ENCODE assay signal across 1 cellular context in the genomic region with DNA sequence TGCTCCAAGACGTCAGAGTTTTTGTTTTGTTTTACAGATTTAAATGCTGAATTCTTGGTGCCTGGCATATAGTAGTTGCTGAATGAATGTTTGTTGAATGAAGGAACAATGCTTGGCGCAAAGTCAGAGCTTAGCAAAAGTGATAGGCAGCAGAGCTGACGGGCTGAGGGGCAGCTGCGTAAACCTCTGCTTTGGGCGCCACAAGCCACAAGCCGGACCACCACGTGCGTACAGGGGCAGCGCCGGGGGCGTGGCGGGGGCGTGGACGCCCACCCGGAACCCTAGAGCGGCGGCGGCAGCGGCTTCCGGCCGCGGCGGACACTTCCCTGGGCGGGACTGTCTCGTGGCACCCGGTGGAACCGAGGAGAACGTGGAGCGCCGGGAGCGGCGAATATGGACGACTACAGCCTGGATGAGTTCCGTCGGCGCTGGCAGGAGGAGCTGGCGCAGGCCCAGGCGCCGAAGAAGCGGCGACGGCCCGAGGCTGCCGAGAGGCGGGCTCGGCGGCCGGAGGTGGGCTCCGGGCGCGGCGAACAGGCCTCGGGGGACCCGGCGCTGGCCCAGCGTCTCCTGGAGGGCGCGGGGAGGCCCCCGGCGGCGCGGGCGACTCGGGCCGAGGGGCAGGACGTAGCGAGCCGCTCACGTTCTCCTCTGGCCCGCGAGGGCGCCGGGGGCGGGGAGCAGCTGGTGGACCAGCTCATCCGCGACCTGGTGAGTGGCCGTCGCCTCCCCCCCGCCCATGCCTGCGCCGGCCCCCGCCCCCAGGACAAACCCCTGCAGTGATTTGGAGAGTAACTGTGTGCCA.
TF ChIP-seq lines count a peak whose summit lies in the region.

A gene with protein sequence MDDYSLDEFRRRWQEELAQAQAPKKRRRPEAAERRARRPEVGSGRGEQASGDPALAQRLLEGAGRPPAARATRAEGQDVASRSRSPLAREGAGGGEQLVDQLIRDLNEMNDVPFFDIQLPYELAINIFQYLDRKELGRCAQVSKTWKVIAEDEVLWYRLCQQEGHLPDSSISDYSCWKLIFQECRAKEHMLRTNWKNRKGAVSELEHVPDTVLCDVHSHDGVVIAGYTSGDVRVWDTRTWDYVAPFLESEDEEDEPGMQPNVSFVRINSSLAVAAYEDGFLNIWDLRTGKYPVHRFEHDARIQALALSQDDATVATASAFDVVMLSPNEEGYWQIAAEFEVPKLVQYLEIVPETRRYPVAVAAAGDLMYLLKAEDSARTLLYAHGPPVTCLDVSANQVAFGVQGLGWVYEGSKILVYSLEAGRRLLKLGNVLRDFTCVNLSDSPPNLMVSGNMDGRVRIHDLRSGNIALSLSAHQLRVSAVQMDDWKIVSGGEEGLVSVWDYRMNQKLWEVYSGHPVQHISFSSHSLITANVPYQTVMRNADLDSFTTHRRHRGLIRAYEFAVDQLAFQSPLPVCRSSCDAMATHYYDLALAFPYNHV (plus strand): TSS at position 306 of the 805 bp plus-strand sequence. CDS start 88 bp downstream, at position 394.

TF ChIP-seq in HepG2, 621 proteins besides CTCF, POLR2A, EP300 and RAD21 (continued from another document and continues in another):
- TF ChIP-seq, protein P1, sequence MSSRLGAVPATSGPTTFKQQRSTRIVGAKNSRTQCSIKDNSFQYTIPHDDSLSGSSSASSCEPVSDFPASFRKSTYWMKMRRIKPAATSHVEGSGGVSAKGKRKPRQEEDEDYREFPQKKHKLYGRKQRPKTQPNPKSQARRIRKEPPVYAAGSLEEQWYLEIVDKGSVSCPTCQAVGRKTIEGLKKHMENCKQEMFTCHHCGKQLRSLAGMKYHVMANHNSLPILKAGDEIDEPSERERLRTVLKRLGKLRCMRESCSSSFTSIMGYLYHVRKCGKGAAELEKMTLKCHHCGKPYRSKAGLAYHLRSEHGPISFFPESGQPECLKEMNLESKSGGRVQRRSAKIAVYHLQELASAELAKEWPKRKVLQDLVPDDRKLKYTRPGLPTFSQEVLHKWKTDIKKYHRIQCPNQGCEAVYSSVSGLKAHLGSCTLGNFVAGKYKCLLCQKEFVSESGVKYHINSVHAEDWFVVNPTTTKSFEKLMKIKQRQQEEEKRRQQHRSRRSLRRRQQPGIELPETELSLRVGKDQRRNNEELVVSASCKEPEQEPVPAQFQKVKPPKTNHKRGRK (CRISPR knock-in tag; IDR thresholded peaks at IDR 0.05): 0 out of 2 replicates have a peak, but pooled peaks have one; percentile 57
- 0 out of 2 replicates have a peak, but pooled peaks have one; percentile 79 for TF ChIP-seq ZNF605 (CRISPR knock-in tag; IDR thresholded peaks at IDR 0.05)
- TF ChIP-seq HNRNPH1 (optimal IDR thresholded peaks at IDR 0.05; ENCODE audit: low read depth, low read length): no peak
- TF ChIP-seq, protein P2, sequence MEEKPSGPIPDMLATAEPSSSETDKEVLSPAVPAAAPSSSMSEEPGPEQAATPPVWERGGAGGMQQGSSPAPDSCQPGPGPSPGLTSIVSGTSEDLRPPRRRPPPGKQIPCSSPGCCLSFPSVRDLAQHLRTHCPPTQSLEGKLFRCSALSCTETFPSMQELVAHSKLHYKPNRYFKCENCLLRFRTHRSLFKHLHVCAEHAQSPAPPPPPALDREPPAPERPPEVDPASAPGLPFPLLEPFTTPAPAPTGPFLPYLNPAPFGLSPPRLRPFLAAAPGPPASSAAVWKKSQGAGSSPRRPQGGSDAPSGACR (CRISPR knock-in tag; IDR thresholded peaks at IDR 0.05): peak; percentile 62; the same call in 1 of the 2 replicates
- TF ChIP-seq, protein P3, sequence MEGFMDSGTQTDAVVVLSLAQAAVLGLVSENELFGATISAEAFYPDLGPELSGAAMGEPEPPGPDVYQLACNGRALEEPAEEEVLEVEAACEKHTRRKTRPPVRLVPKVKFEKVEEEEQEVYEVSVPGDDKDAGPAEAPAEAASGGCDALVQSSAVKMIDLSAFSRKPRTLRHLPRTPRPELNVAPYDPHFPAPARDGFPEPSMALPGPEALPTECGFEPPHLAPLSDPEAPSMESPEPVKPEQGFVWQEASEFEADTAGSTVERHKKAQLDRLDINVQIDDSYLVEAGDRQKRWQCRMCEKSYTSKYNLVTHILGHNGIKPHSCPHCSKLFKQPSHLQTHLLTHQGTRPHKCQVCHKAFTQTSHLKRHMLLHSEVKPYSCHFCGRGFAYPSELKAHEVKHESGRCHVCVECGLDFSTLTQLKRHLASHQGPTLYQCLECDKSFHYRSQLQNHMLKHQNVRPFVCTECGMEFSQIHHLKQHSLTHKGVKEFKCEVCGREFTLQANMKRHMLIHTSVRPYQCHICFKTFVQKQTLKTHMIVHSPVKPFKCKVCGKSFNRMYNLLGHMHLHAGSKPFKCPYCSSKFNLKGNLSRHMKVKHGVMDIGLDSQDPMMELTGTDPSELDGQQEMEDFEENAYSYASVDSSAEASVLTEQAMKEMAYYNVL (CRISPR knock-in tag; IDR thresholded peaks at IDR 0.05; ENCODE audit: borderline replicate concordance): no peak; the same call in 1 of the 2 replicates
- TF ChIP-seq, protein P4, sequence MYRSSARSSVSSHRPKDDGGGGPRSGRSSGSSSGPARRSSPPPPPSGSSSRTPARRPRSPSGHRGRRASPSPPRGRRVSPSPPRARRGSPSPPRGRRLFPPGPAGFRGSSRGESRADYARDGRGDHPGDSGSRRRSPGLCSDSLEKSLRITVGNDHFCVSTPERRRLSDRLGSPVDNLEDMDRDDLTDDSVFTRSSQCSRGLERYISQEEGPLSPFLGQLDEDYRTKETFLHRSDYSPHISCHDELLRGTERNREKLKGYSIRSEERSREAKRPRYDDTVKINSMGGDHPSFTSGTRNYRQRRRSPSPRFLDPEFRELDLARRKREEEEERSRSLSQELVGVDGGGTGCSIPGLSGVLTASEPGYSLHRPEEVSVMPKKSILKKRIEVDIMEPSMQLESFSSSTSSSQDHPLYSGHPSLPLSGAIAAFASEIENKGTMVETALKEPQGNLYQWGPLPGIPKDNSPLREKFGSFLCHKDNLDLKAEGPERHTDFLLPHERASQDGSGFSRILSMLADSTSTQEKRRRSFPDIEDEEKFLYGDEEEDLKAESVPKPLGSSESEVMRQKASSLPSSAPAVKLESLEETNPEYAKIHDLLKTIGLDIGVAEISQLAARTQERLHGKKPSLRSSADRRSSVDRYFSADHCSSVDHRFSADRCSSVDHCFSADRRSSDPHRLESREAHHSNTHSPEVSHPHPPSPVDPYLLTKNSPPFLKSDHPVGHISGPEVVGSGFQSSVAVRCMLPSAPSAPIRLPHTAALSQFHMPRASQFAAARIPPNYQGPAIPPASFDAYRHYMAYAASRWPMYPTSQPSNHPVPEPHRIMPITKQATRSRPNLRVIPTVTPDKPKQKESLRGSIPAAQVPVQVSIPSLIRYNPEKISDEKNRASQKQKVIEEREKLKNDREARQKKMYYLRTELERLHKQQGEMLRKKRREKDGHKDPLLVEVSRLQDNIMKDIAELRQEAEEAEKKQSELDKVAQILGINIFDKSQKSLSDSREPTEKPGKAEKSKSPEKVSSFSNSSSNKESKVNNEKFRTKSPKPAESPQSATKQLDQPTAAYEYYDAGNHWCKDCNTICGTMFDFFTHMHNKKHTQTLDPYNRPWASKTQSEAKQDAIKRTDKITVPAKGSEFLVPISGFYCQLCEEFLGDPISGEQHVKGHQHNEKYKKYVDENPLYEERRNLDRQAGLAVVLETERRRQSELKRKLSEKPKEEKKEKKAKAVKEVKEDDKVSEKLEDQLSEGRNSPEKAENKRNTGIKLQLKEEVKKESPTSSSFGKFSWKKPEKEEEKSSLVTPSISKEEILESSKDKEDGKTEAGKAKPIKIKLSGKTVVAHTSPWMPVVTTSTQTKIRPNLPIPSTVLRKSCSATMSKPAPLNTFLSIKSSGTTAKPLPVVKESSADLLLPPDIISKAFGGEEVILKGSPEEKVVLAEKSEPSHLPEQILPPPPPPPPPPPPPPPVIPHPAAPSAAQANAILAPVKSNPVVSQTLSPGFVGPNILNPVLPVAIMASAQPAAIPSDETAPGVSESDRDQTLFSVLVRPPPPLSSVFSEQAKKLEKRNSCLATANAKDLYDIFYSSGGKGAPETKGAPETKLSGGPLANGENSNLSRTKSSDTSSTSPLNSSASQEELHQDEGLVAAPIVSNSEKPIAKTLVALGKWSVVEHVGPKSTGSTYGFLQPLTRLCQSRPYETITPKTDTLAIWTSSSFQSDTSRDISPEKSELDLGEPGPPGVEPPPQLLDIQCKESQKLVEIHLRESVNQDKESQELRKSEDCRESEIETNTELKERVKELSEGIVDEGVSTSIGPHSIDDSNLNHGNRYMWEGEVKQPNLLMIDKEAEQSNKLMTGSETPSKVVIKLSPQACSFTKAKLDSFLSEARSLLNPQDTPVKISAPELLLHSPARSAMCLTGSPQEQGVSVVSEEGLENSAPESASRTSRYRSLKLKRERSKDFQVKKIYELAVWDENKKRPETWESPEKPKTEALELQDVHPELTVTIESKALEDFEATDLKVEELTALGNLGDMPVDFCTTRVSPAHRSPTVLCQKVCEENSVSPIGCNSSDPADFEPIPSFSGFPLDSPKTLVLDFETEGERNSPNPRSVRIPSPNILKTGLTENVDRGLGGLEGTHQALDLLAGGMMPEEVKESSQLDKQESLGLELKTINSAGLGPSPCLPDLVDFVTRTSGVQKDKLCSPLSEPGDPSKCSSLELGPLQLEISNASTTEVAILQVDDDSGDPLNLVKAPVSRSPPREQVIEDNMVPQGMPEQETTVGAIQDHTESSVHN (CRISPR knock-in tag; IDR thresholded peaks at IDR 0.05): peak; percentile 81; the same call in 1 of the 2 replicates
- TF ChIP-seq SNAI1 (CRISPR knock-in tag; IDR thresholded peaks at IDR 0.05; ENCODE audit: borderline replicate concordance): no peak
- peak; percentile 35 for TF ChIP-seq ZNF883 (CRISPR knock-in tag; IDR thresholded peaks at IDR 0.05; ENCODE audit: not compliant biosample characterization)
- TF ChIP-seq ZFP62 (CRISPR knock-in tag; IDR thresholded peaks at IDR 0.05): no peak
- TF ChIP-seq MIER2 (CRISPR knock-in tag; IDR thresholded peaks at IDR 0.05): no peak; the same call in 1 of the 2 replicates
- TF ChIP-seq, protein P5, sequence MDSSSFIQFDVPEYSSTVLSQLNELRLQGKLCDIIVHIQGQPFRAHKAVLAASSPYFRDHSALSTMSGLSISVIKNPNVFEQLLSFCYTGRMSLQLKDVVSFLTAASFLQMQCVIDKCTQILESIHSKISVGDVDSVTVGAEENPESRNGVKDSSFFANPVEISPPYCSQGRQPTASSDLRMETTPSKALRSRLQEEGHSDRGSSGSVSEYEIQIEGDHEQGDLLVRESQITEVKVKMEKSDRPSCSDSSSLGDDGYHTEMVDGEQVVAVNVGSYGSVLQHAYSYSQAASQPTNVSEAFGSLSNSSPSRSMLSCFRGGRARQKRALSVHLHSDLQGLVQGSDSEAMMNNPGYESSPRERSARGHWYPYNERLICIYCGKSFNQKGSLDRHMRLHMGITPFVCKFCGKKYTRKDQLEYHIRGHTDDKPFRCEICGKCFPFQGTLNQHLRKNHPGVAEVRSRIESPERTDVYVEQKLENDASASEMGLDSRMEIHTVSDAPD (CRISPR knock-in tag; IDR thresholded peaks at IDR 0.05): no peak
- peak; percentile 55 for TF ChIP-seq NR2C2 (CRISPR knock-in tag; IDR thresholded peaks at IDR 0.05; ENCODE audit: borderline replicate concordance)
- no peak for TF ChIP-seq TEAD2 (CRISPR knock-in tag; IDR thresholded peaks at IDR 0.05)
- TF ChIP-seq, protein P6, sequence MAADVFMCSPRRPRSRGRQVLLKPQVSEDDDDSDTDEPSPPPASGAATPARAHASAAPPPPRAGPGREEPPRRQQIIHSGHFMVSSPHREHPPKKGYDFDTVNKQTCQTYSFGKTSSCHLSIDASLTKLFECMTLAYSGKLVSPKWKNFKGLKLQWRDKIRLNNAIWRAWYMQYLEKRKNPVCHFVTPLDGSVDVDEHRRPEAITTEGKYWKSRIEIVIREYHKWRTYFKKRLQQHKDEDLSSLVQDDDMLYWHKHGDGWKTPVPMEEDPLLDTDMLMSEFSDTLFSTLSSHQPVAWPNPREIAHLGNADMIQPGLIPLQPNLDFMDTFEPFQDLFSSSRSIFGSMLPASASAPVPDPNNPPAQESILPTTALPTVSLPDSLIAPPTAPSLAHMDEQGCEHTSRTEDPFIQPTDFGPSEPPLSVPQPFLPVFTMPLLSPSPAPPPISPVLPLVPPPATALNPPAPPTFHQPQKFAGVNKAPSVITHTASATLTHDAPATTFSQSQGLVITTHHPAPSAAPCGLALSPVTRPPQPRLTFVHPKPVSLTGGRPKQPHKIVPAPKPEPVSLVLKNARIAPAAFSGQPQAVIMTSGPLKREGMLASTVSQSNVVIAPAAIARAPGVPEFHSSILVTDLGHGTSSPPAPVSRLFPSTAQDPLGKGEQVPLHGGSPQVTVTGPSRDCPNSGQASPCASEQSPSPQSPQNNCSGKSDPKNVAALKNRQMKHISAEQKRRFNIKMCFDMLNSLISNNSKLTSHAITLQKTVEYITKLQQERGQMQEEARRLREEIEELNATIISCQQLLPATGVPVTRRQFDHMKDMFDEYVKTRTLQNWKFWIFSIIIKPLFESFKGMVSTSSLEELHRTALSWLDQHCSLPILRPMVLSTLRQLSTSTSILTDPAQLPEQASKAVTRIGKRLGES (CRISPR knock-in tag; IDR thresholded peaks at IDR 0.05; ENCODE audit: borderline replicate concordance): no peak
- no peak for TF ChIP-seq ZNF382 (CRISPR knock-in tag; IDR thresholded peaks at IDR 0.05; ENCODE audit: borderline replicate concordance)
- 0 out of 2 replicates have a peak, but pooled peaks have one; percentile 50 for TF ChIP-seq SRY (CRISPR knock-in tag; IDR thresholded peaks at IDR 0.05)
- no peak for TF ChIP-seq SMYD3 (CRISPR knock-in tag; IDR thresholded peaks at IDR 0.05)
- TF ChIP-seq GFI1 (CRISPR knock-in tag; IDR thresholded peaks at IDR 0.05; ENCODE audit: borderline replicate concordance): peak; percentile 84; the same call in 1 of the 2 replicates
- no peak for TF ChIP-seq ZNF20 (CRISPR knock-in tag; IDR thresholded peaks at IDR 0.05)
- TF ChIP-seq ZMYM4 (CRISPR knock-in tag; IDR thresholded peaks at IDR 0.05): peak; percentile 77
- TF ChIP-seq, protein P7, sequence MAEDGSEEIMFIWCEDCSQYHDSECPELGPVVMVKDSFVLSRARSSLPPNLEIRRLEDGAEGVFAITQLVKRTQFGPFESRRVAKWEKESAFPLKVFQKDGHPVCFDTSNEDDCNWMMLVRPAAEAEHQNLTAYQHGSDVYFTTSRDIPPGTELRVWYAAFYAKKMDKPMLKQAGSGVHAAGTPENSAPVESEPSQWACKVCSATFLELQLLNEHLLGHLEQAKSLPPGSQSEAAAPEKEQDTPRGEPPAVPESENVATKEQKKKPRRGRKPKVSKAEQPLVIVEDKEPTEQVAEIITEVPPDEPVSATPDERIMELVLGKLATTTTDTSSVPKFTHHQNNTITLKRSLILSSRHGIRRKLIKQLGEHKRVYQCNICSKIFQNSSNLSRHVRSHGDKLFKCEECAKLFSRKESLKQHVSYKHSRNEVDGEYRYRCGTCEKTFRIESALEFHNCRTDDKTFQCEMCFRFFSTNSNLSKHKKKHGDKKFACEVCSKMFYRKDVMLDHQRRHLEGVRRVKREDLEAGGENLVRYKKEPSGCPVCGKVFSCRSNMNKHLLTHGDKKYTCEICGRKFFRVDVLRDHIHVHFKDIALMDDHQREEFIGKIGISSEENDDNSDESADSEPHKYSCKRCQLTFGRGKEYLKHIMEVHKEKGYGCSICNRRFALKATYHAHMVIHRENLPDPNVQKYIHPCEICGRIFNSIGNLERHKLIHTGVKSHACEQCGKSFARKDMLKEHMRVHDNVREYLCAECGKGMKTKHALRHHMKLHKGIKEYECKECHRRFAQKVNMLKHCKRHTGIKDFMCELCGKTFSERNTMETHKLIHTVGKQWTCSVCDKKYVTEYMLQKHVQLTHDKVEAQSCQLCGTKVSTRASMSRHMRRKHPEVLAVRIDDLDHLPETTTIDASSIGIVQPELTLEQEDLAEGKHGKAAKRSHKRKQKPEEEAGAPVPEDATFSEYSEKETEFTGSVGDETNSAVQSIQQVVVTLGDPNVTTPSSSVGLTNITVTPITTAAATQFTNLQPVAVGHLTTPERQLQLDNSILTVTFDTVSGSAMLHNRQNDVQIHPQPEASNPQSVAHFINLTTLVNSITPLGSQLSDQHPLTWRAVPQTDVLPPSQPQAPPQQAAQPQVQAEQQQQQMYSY (CRISPR knock-in tag; IDR thresholded peaks at IDR 0.05): peak; percentile 49; the same call in 1 of the 2 replicates
